Comparison of ENCODE assay signal across 1 cellular context in the genomic region with DNA sequence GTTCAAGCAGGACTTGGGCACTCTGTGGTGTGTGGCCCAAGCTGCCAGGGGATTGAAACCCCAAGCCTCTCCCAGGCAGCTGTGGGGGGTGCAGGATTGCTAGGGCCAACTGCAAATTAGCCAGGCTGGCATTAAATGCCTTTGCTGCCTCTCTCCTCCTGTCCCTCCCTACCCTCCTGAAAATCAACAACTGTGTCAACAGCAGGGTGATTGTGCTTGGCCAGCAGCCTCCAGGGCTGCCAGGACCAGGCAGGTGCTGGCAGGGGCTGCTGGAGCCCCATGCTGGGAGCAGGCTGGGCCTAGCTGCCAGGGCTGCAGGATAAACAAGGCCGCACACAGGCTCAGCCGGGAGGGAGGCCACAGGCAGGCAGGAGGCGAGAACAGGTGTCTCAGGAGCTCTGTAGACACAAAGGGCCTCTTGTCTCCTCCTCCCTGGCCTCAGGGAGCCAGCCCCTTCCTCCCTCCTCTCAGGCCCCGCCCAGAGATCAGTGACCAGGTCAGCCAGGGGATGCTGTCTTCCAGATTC.
TF ChIP-seq lines count a peak whose summit lies in the region.

No MANE protein-coding gene starts in this region.

TF ChIP-seq in GM12878, 131 proteins besides CTCF, POLR2A, EP300 and RAD21 (continued from another document):
- no peak for TF ChIP-seq SP1 (IDR thresholded peaks at IDR 0.05; ENCODE audit: low read depth, low read length)
- no peak for TF ChIP-seq PML (IDR thresholded peaks at IDR 0.05; ENCODE audit: low read length)
- TF ChIP-seq, protein P1, sequence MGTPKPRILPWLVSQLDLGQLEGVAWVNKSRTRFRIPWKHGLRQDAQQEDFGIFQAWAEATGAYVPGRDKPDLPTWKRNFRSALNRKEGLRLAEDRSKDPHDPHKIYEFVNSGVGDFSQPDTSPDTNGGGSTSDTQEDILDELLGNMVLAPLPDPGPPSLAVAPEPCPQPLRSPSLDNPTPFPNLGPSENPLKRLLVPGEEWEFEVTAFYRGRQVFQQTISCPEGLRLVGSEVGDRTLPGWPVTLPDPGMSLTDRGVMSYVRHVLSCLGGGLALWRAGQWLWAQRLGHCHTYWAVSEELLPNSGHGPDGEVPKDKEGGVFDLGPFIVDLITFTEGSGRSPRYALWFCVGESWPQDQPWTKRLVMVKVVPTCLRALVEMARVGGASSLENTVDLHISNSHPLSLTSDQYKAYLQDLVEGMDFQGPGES (IDR thresholded peaks at IDR 0.05) = no peak
- no peak for TF ChIP-seq SUZ12 (IDR thresholded peaks at IDR 0.05; ENCODE audit: unreplicated experiment)
- no peak for TF ChIP-seq SPI1 (IDR thresholded peaks at IDR 0.05; ENCODE audit: borderline replicate concordance, insufficient read depth, low read depth, low read length)
- no peak for TF ChIP-seq HCFC1 (IDR thresholded peaks at IDR 0.05; ENCODE audit: low read length)
- no peak for TF ChIP-seq ZNF384 (IDR thresholded peaks at IDR 0.05; ENCODE audit: borderline replicate concordance, low read depth, low read length)
